2 cellular contexts compared by ENCODE assay signal in the genomic region with DNA sequence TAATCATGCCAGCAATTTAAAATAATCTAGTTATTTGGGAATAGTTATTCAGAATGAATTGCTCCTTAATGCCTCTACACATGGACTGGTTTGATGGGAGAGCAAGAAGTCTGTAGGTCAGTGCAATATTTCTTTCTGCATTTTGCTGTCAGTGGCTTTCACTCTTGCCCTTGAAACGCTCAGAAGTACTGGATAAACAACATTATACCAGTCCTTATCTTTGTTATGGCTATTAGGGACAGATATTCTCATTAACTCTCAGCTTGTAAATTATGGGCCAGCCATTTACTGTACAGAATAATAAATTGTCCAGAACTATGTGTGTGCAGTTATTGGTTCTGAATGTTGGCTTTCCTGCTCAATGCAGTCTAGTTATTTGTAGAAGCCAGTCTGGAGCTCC.
TF ChIP-seq lines count a peak whose summit lies in the region.

No MANE protein-coding gene starts in this region.

TF ChIP-seq in GM23338, 12 proteins besides CTCF, POLR2A, EP300 and RAD21 (continues in another document):
- TF ChIP-seq, protein P1, sequence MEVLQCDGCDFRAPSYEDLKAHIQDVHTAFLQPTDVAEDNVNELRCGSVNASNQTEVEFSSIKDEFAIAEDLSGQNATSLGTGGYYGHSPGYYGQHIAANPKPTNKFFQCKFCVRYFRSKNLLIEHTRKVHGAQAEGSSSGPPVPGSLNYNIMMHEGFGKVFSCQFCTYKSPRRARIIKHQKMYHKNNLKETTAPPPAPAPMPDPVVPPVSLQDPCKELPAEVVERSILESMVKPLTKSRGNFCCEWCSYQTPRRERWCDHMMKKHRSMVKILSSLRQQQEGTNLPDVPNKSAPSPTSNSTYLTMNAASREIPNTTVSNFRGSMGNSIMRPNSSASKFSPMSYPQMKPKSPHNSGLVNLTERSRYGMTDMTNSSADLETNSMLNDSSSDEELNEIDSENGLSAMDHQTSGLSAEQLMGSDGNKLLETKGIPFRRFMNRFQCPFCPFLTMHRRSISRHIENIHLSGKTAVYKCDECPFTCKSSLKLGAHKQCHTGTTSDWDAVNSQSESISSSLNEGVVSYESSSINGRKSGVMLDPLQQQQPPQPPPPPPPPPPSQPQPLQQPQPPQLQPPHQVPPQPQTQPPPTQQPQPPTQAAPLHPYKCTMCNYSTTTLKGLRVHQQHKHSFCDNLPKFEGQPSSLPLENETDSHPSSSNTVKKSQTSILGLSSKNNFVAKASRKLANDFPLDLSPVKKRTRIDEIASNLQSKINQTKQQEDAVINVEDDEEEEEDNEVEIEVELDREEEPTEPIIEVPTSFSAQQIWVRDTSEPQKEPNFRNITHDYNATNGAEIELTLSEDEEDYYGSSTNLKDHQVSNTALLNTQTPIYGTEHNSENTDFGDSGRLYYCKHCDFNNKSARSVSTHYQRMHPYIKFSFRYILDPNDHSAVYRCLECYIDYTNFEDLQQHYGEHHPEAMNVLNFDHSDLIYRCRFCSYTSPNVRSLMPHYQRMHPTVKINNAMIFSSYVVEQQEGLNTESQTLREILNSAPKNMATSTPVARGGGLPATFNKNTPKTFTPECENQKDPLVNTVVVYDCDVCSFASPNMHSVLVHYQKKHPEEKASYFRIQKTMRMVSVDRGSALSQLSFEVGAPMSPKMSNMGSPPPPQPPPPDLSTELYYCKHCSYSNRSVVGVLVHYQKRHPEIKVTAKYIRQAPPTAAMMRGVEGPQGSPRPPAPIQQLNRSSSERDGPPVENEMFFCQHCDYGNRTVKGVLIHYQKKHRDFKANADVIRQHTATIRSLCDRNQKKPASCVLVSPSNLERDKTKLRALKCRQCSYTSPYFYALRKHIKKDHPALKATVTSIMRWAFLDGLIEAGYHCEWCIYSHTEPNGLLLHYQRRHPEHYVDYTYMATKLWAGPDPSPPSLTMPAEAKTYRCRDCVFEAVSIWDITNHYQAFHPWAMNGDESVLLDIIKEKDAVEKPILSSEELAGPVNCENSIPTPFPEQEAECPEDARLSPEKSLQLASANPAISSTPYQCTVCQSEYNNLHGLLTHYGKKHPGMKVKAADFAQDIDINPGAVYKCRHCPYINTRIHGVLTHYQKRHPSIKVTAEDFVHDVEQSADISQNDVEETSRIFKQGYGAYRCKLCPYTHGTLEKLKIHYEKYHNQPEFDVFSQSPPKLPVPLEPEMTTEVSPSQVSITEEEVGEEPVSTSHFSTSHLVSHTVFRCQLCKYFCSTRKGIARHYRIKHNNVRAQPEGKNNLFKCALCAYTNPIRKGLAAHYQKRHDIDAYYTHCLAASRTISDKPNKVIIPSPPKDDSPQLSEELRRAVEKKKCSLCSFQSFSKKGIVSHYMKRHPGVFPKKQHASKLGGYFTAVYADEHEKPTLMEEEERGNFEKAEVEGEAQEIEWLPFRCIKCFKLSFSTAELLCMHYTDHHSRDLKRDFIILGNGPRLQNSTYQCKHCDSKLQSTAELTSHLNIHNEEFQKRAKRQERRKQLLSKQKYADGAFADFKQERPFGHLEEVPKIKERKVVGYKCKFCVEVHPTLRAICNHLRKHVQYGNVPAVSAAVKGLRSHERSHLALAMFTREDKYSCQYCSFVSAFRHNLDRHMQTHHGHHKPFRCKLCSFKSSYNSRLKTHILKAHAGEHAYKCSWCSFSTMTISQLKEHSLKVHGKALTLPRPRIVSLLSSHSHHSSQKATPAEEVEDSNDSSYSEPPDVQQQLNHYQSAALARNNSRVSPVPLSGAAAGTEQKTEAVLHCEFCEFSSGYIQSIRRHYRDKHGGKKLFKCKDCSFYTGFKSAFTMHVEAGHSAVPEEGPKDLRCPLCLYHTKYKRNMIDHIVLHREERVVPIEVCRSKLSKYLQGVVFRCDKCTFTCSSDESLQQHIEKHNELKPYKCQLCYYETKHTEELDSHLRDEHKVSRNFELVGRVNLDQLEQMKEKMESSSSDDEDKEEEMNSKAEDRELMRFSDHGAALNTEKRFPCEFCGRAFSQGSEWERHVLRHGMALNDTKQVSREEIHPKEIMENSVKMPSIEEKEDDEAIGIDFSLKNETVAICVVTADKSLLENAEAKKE (CRISPR knock-in tag; IDR thresholded peaks at IDR 0.05), result no peak
- TF ChIP-seq JUNB (IDR thresholded peaks at IDR 0.05; ENCODE audit: unreplicated experiment) (no peak), ZNF331 (CRISPR knock-in tag; IDR thresholded peaks at IDR 0.05; ENCODE audit: low read depth) (no peak), STAT1 (IDR thresholded peaks at IDR 0.05; ENCODE audit: unreplicated experiment) (no peak), EZH2 (IDR thresholded peaks at IDR 0.05; ENCODE audit: low read depth, unreplicated experiment) (no peak), CREB1 (CRISPR knock-in tag; IDR thresholded peaks at IDR 0.05; ENCODE audit: low read depth) (no peak), EZH2phosphoT487 (IDR thresholded peaks at IDR 0.05; ENCODE audit: unreplicated experiment) (no peak), ZNF114 (CRISPR knock-in tag; IDR thresholded peaks at IDR 0.05) (no peak)
- TF ChIP-seq, protein P2, sequence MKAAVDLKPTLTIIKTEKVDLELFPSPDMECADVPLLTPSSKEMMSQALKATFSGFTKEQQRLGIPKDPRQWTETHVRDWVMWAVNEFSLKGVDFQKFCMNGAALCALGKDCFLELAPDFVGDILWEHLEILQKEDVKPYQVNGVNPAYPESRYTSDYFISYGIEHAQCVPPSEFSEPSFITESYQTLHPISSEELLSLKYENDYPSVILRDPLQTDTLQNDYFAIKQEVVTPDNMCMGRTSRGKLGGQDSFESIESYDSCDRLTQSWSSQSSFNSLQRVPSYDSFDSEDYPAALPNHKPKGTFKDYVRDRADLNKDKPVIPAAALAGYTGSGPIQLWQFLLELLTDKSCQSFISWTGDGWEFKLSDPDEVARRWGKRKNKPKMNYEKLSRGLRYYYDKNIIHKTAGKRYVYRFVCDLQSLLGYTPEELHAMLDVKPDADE (IDR thresholded peaks at IDR 0.05), result no peak
- TF ChIP-seq, protein P3, sequence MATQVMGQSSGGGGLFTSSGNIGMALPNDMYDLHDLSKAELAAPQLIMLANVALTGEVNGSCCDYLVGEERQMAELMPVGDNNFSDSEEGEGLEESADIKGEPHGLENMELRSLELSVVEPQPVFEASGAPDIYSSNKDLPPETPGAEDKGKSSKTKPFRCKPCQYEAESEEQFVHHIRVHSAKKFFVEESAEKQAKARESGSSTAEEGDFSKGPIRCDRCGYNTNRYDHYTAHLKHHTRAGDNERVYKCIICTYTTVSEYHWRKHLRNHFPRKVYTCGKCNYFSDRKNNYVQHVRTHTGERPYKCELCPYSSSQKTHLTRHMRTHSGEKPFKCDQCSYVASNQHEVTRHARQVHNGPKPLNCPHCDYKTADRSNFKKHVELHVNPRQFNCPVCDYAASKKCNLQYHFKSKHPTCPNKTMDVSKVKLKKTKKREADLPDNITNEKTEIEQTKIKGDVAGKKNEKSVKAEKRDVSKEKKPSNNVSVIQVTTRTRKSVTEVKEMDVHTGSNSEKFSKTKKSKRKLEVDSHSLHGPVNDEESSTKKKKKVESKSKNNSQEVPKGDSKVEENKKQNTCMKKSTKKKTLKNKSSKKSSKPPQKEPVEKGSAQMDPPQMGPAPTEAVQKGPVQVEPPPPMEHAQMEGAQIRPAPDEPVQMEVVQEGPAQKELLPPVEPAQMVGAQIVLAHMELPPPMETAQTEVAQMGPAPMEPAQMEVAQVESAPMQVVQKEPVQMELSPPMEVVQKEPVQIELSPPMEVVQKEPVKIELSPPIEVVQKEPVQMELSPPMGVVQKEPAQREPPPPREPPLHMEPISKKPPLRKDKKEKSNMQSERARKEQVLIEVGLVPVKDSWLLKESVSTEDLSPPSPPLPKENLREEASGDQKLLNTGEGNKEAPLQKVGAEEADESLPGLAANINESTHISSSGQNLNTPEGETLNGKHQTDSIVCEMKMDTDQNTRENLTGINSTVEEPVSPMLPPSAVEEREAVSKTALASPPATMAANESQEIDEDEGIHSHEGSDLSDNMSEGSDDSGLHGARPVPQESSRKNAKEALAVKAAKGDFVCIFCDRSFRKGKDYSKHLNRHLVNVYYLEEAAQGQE (IDR thresholded peaks at IDR 0.05; ENCODE audit: unreplicated experiment), result no peak

TF ChIP-seq in SK-N-SH treated with all-trans-retinoic acid at 6 μM for 48 hours, 23 proteins besides CTCF, POLR2A, EP300 and RAD21 (continued from another document):
- TF ChIP-seq, protein P4, sequence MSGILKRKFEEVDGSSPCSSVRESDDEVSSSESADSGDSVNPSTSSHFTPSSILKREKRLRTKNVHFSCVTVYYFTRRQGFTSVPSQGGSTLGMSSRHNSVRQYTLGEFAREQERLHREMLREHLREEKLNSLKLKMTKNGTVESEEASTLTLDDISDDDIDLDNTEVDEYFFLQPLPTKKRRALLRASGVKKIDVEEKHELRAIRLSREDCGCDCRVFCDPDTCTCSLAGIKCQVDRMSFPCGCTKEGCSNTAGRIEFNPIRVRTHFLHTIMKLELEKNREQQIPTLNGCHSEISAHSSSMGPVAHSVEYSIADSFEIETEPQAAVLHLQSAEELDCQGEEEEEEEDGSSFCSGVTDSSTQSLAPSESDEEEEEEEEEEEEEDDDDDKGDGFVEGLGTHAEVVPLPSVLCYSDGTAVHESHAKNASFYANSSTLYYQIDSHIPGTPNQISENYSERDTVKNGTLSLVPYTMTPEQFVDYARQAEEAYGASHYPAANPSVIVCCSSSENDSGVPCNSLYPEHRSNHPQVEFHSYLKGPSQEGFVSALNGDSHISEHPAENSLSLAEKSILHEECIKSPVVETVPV (CRISPR knock-in tag; IDR thresholded peaks at IDR 0.05), result peak; percentile 20; the same call in 1 of the 2 replicates
- TF ChIP-seq TCF4 (CRISPR knock-in tag; IDR thresholded peaks at IDR 0.05; ENCODE audit: borderline replicate concordance) (peak; percentile 92), ISL1 (CRISPR knock-in tag; IDR thresholded peaks at IDR 0.05) (peak; percentile 97), ZNF8 (CRISPR knock-in tag; IDR thresholded peaks at IDR 0.05) (no peak), ZNF70 (CRISPR knock-in tag; IDR thresholded peaks at IDR 0.05) (no peak; the same call in 1 of the 2 replicates), CSDC2 (CRISPR knock-in tag; IDR thresholded peaks at IDR 0.05) (no peak), ARNTL (CRISPR knock-in tag; IDR thresholded peaks at IDR 0.05; ENCODE audit: borderline replicate concordance, low read depth) (no peak), RARB (CRISPR knock-in tag; IDR thresholded peaks at IDR 0.05) (no peak)
- TF ChIP-seq, protein P5, sequence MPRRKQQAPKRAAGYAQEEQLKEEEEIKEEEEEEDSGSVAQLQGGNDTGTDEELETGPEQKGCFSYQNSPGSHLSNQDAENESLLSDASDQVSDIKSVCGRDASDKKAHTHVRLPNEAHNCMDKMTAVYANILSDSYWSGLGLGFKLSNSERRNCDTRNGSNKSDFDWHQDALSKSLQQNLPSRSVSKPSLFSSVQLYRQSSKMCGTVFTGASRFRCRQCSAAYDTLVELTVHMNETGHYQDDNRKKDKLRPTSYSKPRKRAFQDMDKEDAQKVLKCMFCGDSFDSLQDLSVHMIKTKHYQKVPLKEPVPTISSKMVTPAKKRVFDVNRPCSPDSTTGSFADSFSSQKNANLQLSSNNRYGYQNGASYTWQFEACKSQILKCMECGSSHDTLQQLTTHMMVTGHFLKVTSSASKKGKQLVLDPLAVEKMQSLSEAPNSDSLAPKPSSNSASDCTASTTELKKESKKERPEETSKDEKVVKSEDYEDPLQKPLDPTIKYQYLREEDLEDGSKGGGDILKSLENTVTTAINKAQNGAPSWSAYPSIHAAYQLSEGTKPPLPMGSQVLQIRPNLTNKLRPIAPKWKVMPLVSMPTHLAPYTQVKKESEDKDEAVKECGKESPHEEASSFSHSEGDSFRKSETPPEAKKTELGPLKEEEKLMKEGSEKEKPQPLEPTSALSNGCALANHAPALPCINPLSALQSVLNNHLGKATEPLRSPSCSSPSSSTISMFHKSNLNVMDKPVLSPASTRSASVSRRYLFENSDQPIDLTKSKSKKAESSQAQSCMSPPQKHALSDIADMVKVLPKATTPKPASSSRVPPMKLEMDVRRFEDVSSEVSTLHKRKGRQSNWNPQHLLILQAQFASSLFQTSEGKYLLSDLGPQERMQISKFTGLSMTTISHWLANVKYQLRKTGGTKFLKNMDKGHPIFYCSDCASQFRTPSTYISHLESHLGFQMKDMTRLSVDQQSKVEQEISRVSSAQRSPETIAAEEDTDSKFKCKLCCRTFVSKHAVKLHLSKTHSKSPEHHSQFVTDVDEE (CRISPR knock-in tag; IDR thresholded peaks at IDR 0.05), result peak; percentile 97
- TF ChIP-seq, protein P6, sequence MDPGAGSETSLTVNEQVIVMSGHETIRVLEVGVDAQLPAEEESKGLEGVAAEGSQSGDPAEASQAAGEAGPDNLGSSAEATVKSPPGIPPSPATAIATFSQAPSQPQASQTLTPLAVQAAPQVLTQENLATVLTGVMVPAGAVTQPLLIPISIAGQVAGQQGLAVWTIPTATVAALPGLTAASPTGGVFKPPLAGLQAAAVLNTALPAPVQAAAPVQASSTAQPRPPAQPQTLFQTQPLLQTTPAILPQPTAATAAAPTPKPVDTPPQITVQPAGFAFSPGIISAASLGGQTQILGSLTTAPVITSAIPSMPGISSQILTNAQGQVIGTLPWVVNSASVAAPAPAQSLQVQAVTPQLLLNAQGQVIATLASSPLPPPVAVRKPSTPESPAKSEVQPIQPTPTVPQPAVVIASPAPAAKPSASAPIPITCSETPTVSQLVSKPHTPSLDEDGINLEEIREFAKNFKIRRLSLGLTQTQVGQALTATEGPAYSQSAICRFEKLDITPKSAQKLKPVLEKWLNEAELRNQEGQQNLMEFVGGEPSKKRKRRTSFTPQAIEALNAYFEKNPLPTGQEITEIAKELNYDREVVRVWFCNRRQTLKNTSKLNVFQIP (CRISPR knock-in tag; IDR thresholded peaks at IDR 0.05; ENCODE audit: borderline replicate concordance, low read depth), result peak; percentile 69; the same call in 1 of the 2 replicates
TF ChIP-seq in SK-N-SH treated with all-trans-retinoic acid at 6 μM for 48 hours: peak in this region for 10.
